Comparison of ENCODE assay signal across 23 cellular contexts in genomic region chr13:36086117-36086516, GRCh38. TPM values are rescaled to one million over a fixed set of nuclear protein-coding genes. Genes with fewer than 3 reads are reported as not detected.
A peak's percentile ranks its signal among the peaks of the same experiment; 100 is the strongest.
DNase-seq lines count a peak whose midpoint lies in the region; ATAC-seq and TF ChIP-seq lines count a peak whose summit lies in the region.
"Had no signal": no experiment of that assay in that cellular context is flagged by ENCODE, and none has a peak within 500 bp of the region (broad histone marks: within the 10 kb centered on the region; RNA-seq: fewer than 3 reads in every experiment).

No MANE protein-coding gene starts in this region.

- CTCF ChIA-PET in PC-3 (lab: Charles Lee) = interaction anchor here (0.6 kb wide), 1 partner anchor 189 kb away, joined by 5 read pairs; no protein-coding TSS in a partner anchor

- H3K27me3 ChIP-seq in PC-3 (ENCODE audit: low read length) = peaks cover 10% of the 10 kb centered on the region; the same call in 1 of the 2 replicates
- H3K27me3 ChIP-seq: foreskin keratinocyte, stomach, tibial nerve had no signal

- H3K4me2 ChIP-seq in PC-3 (ENCODE audit: low read length) = no peak overlapping the region

- no peak for TF ChIP-seq CTCF in PC-3 (conservative IDR thresholded peaks at IDR 0.05; ENCODE audit: low read depth, low read length)

- DNase-seq in DMS53 treated with DMSO at 0.1 percent for 48 hours (lab: John Stamatoyannopoulos, UW; ENCODE audit: unreplicated experiment) (peak; percentile 74), NAMALWA (ENCODE audit: low spot score) (peak; percentile 2), left kidney (ENCODE audit: low read depth, low spot score) (peak; percentile 33), PC-3 (no peak), Right ventricle myocardium inferior (ENCODE audit: missing footprints) (no peak)
- no peak for DNase-seq in stimulated activated CD4-positive, alpha-beta T cell treated with anti-CD3 and anti-CD28 coated beads, Interleukin-1b, Interleukin-23, amount 100 ng/mL, for 48 hours
- DNase-seq in activated CD4-positive, alpha-beta T cell treated with anti-CD3 and anti-CD28 coated beads, Interleukin-2, amount 50 U/mL, for 1 hour = no peak
- DNase-seq: activated CD4-positive, alpha-beta T cell treated with anti-CD3 and anti-CD28 coated beads for 36 hours; activated CD8-positive, alpha-beta memory T cell treated with anti-CD3 and anti-CD28 coated beads for 24 hours; activated naive CD4-positive, alpha-beta T cell; activated T-cell treated with anti-CD3 and anti-CD28 coated beads, Interleukin-2, amount 50 U/mL, for 1 hour; effector CD8-positive, alpha-beta T cell; foreskin keratinocyte; HFFc6; IMR-90; NCI-H1417 treated with DMSO at 0.1 percent for 48 hours; NCI-H82; stomach had no signal

- no peaks in the 10 kb centered on the region for H3K36me3 ChIP-seq in PC-3 (ENCODE audit: low read depth, low read length)
- H3K36me3 ChIP-seq: stomach, tibial nerve had no signal

- no peak overlapping the region for H2AFZ ChIP-seq in PC-3 (ENCODE audit: low read length)

- peak; percentile 39; the same call in 1 of the 3 replicates for ATAC-seq in SK-N-SH treated with all-trans-retinoic acid at 6 μM for 48 hours
- ATAC-seq in PC-3 = no peak
- ATAC-seq in Right ventricle myocardium inferior = no peak
- ATAC-seq: activated CD4-positive, alpha-beta T cell treated with anti-CD3 and anti-CD28 coated beads for 36 hours; esophagus mucosa; foreskin keratinocyte had no signal

- no peaks in the 10 kb centered on the region for H3K79me2 ChIP-seq in PC-3 (ENCODE audit: low read length)

- no peak overlapping the region for H3K9ac ChIP-seq in PC-3 (ENCODE audit: low read length)

- H3K9me3 ChIP-seq in PC-3 (ENCODE audit: low read length) = no peaks in the 10 kb centered on the region
- H3K9me3 ChIP-seq: stomach, tibial nerve had no signal

- no peaks in the 10 kb centered on the region for H3K9me2 ChIP-seq in PC-3 (replicated peaks; ENCODE audit: low read length)

- POLR2A ChIA-PET in PC-3 (lab: Charles Lee; ENCODE audit: unreplicated experiment) = no interaction called here

- no peaks in the 10 kb centered on the region for H3F3A ChIP-seq in PC-3 (ENCODE audit: low read length, unreplicated experiment)

- BruUV-seq in PC-3 (replicated peaks; lab: Mats Ljungman, UMichigan) = no TSS peak

- H3K27ac ChIP-seq in PC-3 (ENCODE audit: low read length) = no peak overlapping the region
- H3K27ac ChIP-seq: foreskin keratinocyte, stomach, tibial nerve had no signal

- no peaks in the 10 kb centered on the region for H3K4me1 ChIP-seq in PC-3 (ENCODE audit: insufficient read depth, low read length)
- H3K4me1 ChIP-seq: foreskin keratinocyte, stomach, tibial nerve had no signal

- intact Hi-C loops in PC-3 (cut with micrococcal nuclease) (no loop called here), Right ventricle myocardium inferior (cut with DNase I) (no loop called here)

- H3K4me3 ChIP-seq in PC-3 (ENCODE audit: low read length) = no peak overlapping the region
- H3K4me3 ChIP-seq: stomach, tibial nerve had no signal

- H4K20me1 ChIP-seq in PC-3 (ENCODE audit: low read length) = no peaks in the 10 kb centered on the region

TF ChIP-seq in SK-N-SH treated with all-trans-retinoic acid at 6 μM for 48 hours, 23 proteins besides CTCF, POLR2A, EP300 and RAD21:
- TF ChIP-seq ZFP30 (CRISPR knock-in tag; IDR thresholded peaks at IDR 0.05) (peak; percentile 73), ISL1 (CRISPR knock-in tag; IDR thresholded peaks at IDR 0.05) (no peak), ZNF70 (CRISPR knock-in tag; IDR thresholded peaks at IDR 0.05) (no peak)
- TF ChIP-seq, protein P1, sequence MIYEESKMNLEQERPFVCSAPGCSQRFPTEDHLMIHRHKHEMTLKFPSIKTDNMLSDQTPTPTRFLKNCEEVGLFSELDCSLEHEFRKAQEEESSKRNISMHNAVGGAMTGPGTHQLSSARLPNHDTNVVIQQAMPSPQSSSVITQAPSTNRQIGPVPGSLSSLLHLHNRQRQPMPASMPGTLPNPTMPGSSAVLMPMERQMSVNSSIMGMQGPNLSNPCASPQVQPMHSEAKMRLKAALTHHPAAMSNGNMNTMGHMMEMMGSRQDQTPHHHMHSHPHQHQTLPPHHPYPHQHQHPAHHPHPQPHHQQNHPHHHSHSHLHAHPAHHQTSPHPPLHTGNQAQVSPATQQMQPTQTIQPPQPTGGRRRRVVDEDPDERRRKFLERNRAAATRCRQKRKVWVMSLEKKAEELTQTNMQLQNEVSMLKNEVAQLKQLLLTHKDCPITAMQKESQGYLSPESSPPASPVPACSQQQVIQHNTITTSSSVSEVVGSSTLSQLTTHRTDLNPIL (CRISPR knock-in tag; IDR thresholded peaks at IDR 0.05; ENCODE audit: low read depth) = no peak
- TF ChIP-seq, protein P2, sequence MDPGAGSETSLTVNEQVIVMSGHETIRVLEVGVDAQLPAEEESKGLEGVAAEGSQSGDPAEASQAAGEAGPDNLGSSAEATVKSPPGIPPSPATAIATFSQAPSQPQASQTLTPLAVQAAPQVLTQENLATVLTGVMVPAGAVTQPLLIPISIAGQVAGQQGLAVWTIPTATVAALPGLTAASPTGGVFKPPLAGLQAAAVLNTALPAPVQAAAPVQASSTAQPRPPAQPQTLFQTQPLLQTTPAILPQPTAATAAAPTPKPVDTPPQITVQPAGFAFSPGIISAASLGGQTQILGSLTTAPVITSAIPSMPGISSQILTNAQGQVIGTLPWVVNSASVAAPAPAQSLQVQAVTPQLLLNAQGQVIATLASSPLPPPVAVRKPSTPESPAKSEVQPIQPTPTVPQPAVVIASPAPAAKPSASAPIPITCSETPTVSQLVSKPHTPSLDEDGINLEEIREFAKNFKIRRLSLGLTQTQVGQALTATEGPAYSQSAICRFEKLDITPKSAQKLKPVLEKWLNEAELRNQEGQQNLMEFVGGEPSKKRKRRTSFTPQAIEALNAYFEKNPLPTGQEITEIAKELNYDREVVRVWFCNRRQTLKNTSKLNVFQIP (CRISPR knock-in tag; IDR thresholded peaks at IDR 0.05; ENCODE audit: borderline replicate concordance, low read depth) = no peak

RNA-seq across cellular contexts. Expression of gene DCLK1, which starts 45.1 kb away (rescaled TPM):
- 0.12 TPM in 1 of 2 replicates, not detected in the other for total RNA-seq in PC-3 (2014; rRNA removed)
- total RNA-seq in Right ventricle myocardium inferior = 19.3 TPM
- total RNA-seq: activated CD4-positive, alpha-beta T cell treated with anti-CD3 and anti-CD28 coated beads for 36 hours; G401; HFFc6; T-helper 1 cell treated with Interleukin-12 subunit alpha and Interleukin-12 subunit beta and Interleukin-4 antibody, amounts not matched to agents 30 ng/mL and 1 ng/mL, for 36 hours had no signal

Comparison
In these comparisons a context has a peak if more than half of its experiments do, and no peak if none do; other contexts are left out.
1. DNase-seq: peak in DMS53 treated with DMSO at 0.1 percent for 48 hours (single experiment), NAMALWA (single experiment) and left kidney (single experiment); none in stimulated activated CD4-positive, alpha-beta T cell treated with anti-CD3 and anti-CD28 coated beads, Interleukin-1b, Interleukin-23, amount 100 ng/mL, for 48 hours (single experiment), PC-3 (single experiment), Right ventricle myocardium inferior (single experiment) and activated CD4-positive, alpha-beta T cell treated with anti-CD3 and anti-CD28 coated beads, Interleukin-2, amount 50 U/mL, for 1 hour (single experiment).
2. RNA of gene DCLK1, which starts 45.1 kb away (total RNA-seq): 19.3 TPM in Right ventricle myocardium inferior (single experiment); 0.12 TPM in PC-3; every median in the first group is over 10 times any median in the second.